Comparison of ENCODE assay signal across 17 cellular contexts in the genomic region with DNA sequence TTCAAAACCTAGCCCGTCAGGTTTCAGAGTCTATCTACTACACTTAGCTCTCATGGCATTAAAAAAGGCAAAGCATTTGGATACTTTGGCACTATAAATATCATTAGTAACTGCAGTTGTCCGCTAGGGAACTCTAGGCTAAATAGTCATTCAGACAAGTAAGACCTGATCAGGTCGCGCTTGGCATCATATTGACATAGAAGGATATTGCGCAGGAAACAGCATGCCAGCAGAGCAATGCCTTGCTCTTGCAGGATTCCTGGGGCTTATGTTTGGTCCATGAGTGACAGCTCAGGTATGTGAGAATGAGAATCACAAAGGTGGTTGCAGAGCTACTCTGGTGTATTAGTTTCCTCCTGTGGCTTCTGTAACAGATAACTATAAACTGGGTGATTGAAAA.
"Had no signal": no experiment of that assay in that cellular context is flagged by ENCODE, and none has a peak within 500 bp of the region (broad histone marks: within the 10 kb centered on the region; RNA-seq: fewer than 3 reads in every experiment).

No MANE protein-coding gene starts in this region.

- H3K36me3 ChIP-seq: cardiac muscle cell, prostate gland, sigmoid colon, upper lobe of left lung had no signal

- H3K9me3 ChIP-seq: prostate gland, sigmoid colon, upper lobe of left lung had no signal

- H3K4me3 Mint-ChIP-seq: nephron; T-helper 2 cell treated with Interferon-gamma antibody and Interleukin-4, amounts not matched to agents 5 μg/mL and 100 μg/mL, for 36 hours had no signal

- ATAC-seq: activated CD4-positive, CD25-positive, alpha-beta regulatory T cell treated with anti-CD3 and anti-CD28 coated beads, Interleukin-2, amount 50 U/mL, for 24 hours; activated naive CD4-positive, alpha-beta T cell treated with anti-CD3 and anti-CD28 coated beads, Interleukin-2, amount 50 U/mL, for 72 hours had no signal

- H3K27ac Mint-ChIP-seq: activated naive CD4-positive, alpha-beta T cell treated with anti-CD3 and anti-CD28 coated beads, Interleukin-2, amount 50 U/mL, for 72 hours; nephron; T-helper 2 cell treated with Interferon-gamma antibody and Interleukin-4, amounts not matched to agents 5 μg/mL and 100 μg/mL, for 36 hours had no signal

- H3K4me1 ChIP-seq: prostate gland had no signal

- H3K9me3 Mint-ChIP-seq: activated naive CD4-positive, alpha-beta T cell treated with anti-CD3 and anti-CD28 coated beads, Interleukin-2, amount 50 U/mL, for 72 hours had no signal

- H3K4me3 ChIP-seq: cardiac muscle cell, prostate gland, sigmoid colon, upper lobe of left lung had no signal

- H3K27me3 ChIP-seq: cardiac muscle cell, sigmoid colon, upper lobe of left lung had no signal

- H3K27ac ChIP-seq: prostate gland, sigmoid colon, upper lobe of left lung had no signal

- DNase-seq: activated CD4-positive, alpha-beta T cell treated with anti-CD3 and anti-CD28 coated beads, Interleukin-2, amount 50 U/mL, for 4 hours; activated T-cell treated with anti-CD3 and anti-CD28 coated beads, Interleukin-2, amount 50 U/mL, for 1 hour; aorta; hippocampal formation; left cardiac atrium; occipital lobe; sigmoid colon; stimulated activated CD4-positive, alpha-beta T cell treated with anti-CD3 and anti-CD28 coated beads, Interleukin-12 subunit alpha, Interleukin-12 subunit beta, amount 100 ng/mL, for 4 hours; stimulated activated naive CD4-positive, alpha-beta T cell; SW 1271; upper lobe of left lung had no signal
